In genomic region chr20:58892932-58893224, GRCh38 we compare ENCODE assay signal across 8 cellular contexts. TPM values are rescaled to one million over a fixed set of nuclear protein-coding genes. Genes with fewer than 3 reads are reported as not detected.
DNase-seq lines count a peak whose midpoint lies in the region; ATAC-seq, FAIRE-seq and TF ChIP-seq lines count a peak whose summit lies in the region.

No MANE protein-coding gene starts in this region.

- H3K27ac ChIP-seq in OCI-LY1 (ENCODE audit: low read depth, low read length, poor library complexity, severe bottlenecking) (peak overlapping the region; percentile 90), pancreas (peak overlapping the region; percentile 86 to 98 (median 94))
- peak overlapping the region; percentile 90 for H3K27ac ChIP-seq in effector memory CD4-positive, alpha-beta T cell (ENCODE audit: insufficient read depth, low read length, poor library complexity, severe bottlenecking)

- no peak overlapping the region for H2AFZ ChIP-seq in OCI-LY1 (ENCODE audit: low read length)

- FAIRE-seq in GM18507 (lab: Jason Lieb, UNC) (peak; percentile 54), pancreas (lab: Jason Lieb, UNC) (no peak)

- no peaks in the 10 kb centered on the region for H3K9me2 ChIP-seq in OCI-LY1 (ENCODE audit: low read depth, low read length)

- intact Hi-C loops in pancreas (cut with DNase I), result loop anchor here in 1 of 3 donors (10.0 kb wide), 1 partner anchor 82 kb away; no protein-coding TSS in a partner anchor

- H3K4me1 ChIP-seq in OCI-LY1 (ENCODE audit: insufficient read depth, low read length, severe bottlenecking), result peaks cover 56% of the 10 kb centered on the region
- H3K4me1 ChIP-seq in effector memory CD4-positive, alpha-beta T cell (ENCODE audit: control insufficient read depth, insufficient read depth, low read length, poor library complexity, severe bottlenecking), result peaks cover 29% of the 10 kb centered on the region
- H3K4me1 ChIP-seq in pancreas, result peaks cover 25 to 46% (median 44%) of the 10 kb centered on the region in 3 donors

- no peak for TF ChIP-seq CTCF in OCI-LY1 (IDR thresholded peaks at IDR 0.05; ENCODE audit: low read length)
- no peak for TF ChIP-seq CTCF in pancreas (IDR thresholded peaks at IDR 0.05)

- no peak for DNase-seq in GM18507 (ENCODE audit: extremely low spot score, insufficient read length, low read depth)
- DNase-seq in effector memory CD4-positive, alpha-beta T cell, result no peak
- no peak for DNase-seq in pancreas
- DNase-seq in HCEC 1CT, result no peak
- no peak for DNase-seq in NCI-H1436 (lab: John Stamatoyannopoulos, UW)
- DNase-seq in ACHN, result no peak

- H3K27me3 ChIP-seq in OCI-LY1 (ENCODE audit: insufficient read depth, low read length) (no peaks in the 10 kb centered on the region), pancreas (no peaks in the 10 kb centered on the region)
- no peaks in the 10 kb centered on the region for H3K27me3 ChIP-seq in effector memory CD4-positive, alpha-beta T cell (replicated peaks; ENCODE audit: control insufficient read depth, insufficient read depth, low read length, poor library complexity, severe bottlenecking)

- in situ Hi-C loops in ACHN (cut with HindIII; ENCODE audit: low pct_ligation_motif_present, low pct_unique_long_range_greater_than_20kb, low sequenced_read_pairs), result no loop called here

- peak overlapping the region; percentile 86 for H3K4me2 ChIP-seq in OCI-LY1 (ENCODE audit: low read length)

- H3K36me3 ChIP-seq in OCI-LY1 (ENCODE audit: insufficient read depth, low read length) (peaks cover 29% of the 10 kb centered on the region; the same call in 1 of the 2 replicates), pancreas (no peaks in the 10 kb centered on the region)
- peaks cover 6% of the 10 kb centered on the region for H3K36me3 ChIP-seq in effector memory CD4-positive, alpha-beta T cell (ENCODE audit: control insufficient read depth, insufficient read depth, low read length)

- H3K9me3 ChIP-seq in OCI-LY1 (ENCODE audit: low read length) (no peaks in the 10 kb centered on the region), pancreas (no peaks in the 10 kb centered on the region)
- no peaks in the 10 kb centered on the region for H3K9me3 ChIP-seq in effector memory CD4-positive, alpha-beta T cell (ENCODE audit: control insufficient read depth, low read length)

- peak overlapping the region; percentile 84 for H3K9ac ChIP-seq in OCI-LY1 (ENCODE audit: low read length)

- H4K20me1 ChIP-seq in OCI-LY1 (ENCODE audit: insufficient read depth, low read length), result no peaks in the 10 kb centered on the region

- peak overlapping the region; percentile 75 for H3K4me3 ChIP-seq in OCI-LY1 (ENCODE audit: low read depth, low read length, poor library complexity, severe bottlenecking)
- H3K4me3 ChIP-seq in effector memory CD4-positive, alpha-beta T cell (ENCODE audit: insufficient read depth, low read depth, low read length, poor library complexity, severe bottlenecking), result peak overlapping the region; percentile 93
- H3K4me3 ChIP-seq in pancreas, result peak overlapping the region in 3 of 4 donors; percentile 55 to 68 (median 57)

- 0% methylated on average over 1 of the region's 1 CpG for WGBS in pancreas, 2 donors

- H3K79me2 ChIP-seq in OCI-LY1 (ENCODE audit: insufficient read depth, low read length), result peaks cover 57% of the 10 kb centered on the region

- ATAC-seq in pancreas, result no peak
- no peak for ATAC-seq in HG03159 (IDR thresholded peaks at IDR 0.05; ENCODE audit: unreplicated experiment)

- 0 out of 2 replicates have a peak, but pooled peaks cover 2% of the 10 kb centered on the region for H3F3A ChIP-seq in OCI-LY1 (ENCODE audit: insufficient read depth, low read length)

RNA-seq across cellular contexts. Expression of gene GNAS, which starts 40.4 kb away (rescaled TPM):
- 100 to 1,000 TPM; 349 to 850 (median 535) TPM for total RNA-seq in pancreas
- polyA plus RNA-seq in pancreas, result 1,000 to 10,000 TPM; 1,207 to 2,220 TPM

RNA-seq across cellular contexts. Expression of gene GNAS-AS1, which starts 42.2 kb away (rescaled TPM):
- under 1 TPM; 0.47 to 0.84 (median 0.53) TPM for total RNA-seq in pancreas
- 1 to 10 TPM in 1 of 2 donors, under 1 TPM in 1; 0.68 to 2.8 TPM for polyA plus RNA-seq in pancreas
